ENCODE assay signal across 9 cellular contexts in the genomic region with DNA sequence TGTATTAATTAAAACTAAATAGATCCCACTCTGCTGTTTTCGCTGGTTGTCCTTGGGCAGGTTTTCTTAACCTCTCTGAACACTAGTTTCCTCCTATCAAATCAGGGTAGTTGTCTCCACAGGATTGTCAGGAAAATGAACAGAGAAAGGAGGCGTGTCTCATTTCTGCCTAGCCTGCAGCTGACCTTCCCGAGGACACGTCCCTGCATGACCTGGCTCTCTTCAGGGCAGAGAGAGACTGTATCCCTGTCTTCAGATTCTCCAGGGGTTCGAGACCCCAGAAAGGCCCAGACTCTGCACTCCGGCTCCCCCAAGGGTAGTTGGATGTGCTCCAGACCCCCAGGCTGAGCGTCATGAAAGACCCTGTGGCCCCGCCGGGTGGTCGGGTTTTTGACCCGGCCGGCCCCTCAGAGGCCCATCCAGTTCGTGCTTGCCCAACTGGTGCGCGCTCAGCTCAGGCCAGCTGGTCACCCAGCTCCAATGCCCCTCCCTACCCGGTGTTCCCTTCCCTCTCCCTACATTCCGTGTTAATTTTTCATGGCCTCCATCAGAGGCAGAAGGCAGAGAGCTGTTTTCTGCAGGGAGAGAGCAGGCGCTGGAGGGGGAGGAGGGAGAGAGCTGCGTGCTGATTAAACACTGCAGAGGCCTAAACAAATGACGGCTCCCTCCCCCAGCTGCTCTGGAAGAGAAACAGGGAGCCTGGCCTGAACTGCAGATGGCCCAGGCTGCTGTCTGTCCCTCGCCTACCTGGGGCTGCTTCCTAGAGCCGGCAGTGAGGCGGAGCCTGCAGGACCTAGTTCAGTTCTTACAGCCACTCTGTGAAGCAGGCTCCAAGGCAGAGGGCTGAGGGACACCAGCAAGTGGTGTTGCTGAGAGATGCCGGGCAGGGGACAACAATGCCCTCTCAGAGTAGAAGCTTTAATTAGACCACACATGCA.
DNase-seq lines count a peak whose midpoint lies in the region; ATAC-seq, FAIRE-seq and TF ChIP-seq lines count a peak whose summit lies in the region.
"Had no signal": no experiment of that assay in that cellular context is flagged by ENCODE, and none has a peak within 500 bp of the region (broad histone marks: within the 10 kb centered on the region; RNA-seq: fewer than 3 reads in every experiment).

No MANE protein-coding gene starts in this region.

- H3K27me3 ChIP-seq in GM12878 (replicated peaks in 1 of 2; ENCODE audit: control insufficient read depth in 2 of 2, insufficient read depth in 2 of 2, low read length in 1 of 2), result no peaks in the 10 kb centered on the region
- no peaks in the 10 kb centered on the region for H3K27me3 ChIP-seq in upper lobe of left lung
- H3K27me3 ChIP-seq in tibial artery, result no peaks in the 10 kb centered on the region

- no peak for TF ChIP-seq RAD21 in GM12878 (IDR thresholded peaks at IDR 0.05; ENCODE audit: insufficient read depth, low read depth, low read length)

- POLR2A ChIA-PET in GM12878 (lab: Charles Lee), result interaction anchor here (0.5 kb wide), 1 partner anchor 1208 kb away, joined by 4 read pairs; no protein-coding TSS in a partner anchor

- H3K27me3 Mint-ChIP-seq in T-helper 2 cell treated with Interferon-gamma antibody and Interleukin-4, amounts not matched to agents 5 μg/mL and 100 μg/mL, for 36 hours (ENCODE audit: low read depth), result no peaks in the 10 kb centered on the region

- no peak overlapping the region for H3K9ac ChIP-seq in GM12878 (ENCODE audit: control insufficient read depth, insufficient read depth, low read length)

- RAD21 ChIA-PET in GM12878 (lab: Charles Lee; ENCODE audit: unreplicated experiment), result interaction anchor here (0.6 kb wide), 1 partner anchor 25 kb away, joined by 3 read pairs; no protein-coding TSS in a partner anchor

- no peak for ATAC-seq in GM12878
- peak; percentile 26 for ATAC-seq in left lobe of liver
- no peak for ATAC-seq in upper lobe of left lung (ENCODE audit: low FRiP score in 2 of 2)
- ATAC-seq in HG03159 (IDR thresholded peaks at IDR 0.05; ENCODE audit: unreplicated experiment), result no peak
- ATAC-seq in GM19455 (IDR thresholded peaks at IDR 0.05; ENCODE audit: unreplicated experiment), result no peak

- in situ Hi-C loops in GM12878 (cut with MboI), result no loop called here

- H3K4me1 ChIP-seq in GM12878 (ENCODE audit: control insufficient read depth, insufficient read depth, low read length), result peaks cover 49% of the 10 kb centered on the region
- peaks cover 34 to 69% (median 48%) of the 10 kb centered on the region in 4 donors for H3K4me1 ChIP-seq in upper lobe of left lung
- peaks cover 0 to 46% (median 27%) of the 10 kb centered on the region in 4 donors for H3K4me1 ChIP-seq in tibial artery

- H3K4me3 ChIP-seq in GM12878, result no peak overlapping the region
- H3K4me3 ChIP-seq in upper lobe of left lung, result no peak overlapping the region
- no peak overlapping the region for H3K4me3 ChIP-seq in tibial artery

- H3K27ac Mint-ChIP-seq in T-helper 2 cell treated with Interferon-gamma antibody and Interleukin-4, amounts not matched to agents 5 μg/mL and 100 μg/mL, for 36 hours, result peak overlapping the region; percentile 26

- H3K36me3 ChIP-seq in GM12878 (ENCODE audit: control insufficient read depth in 2 of 2, insufficient read depth in 2 of 2, low read length in 1 of 2) (peaks cover 20 to 23% of the 10 kb centered on the region in 2 experiments), upper lobe of left lung (peaks cover 0 to 18% (median 8%) of the 10 kb centered on the region in 4 donors), tibial artery (peaks cover 0 to 24% (median 15%) of the 10 kb centered on the region in 3 donors)

- peaks cover 93% of the 10 kb centered on the region for H3K79me2 ChIP-seq in GM12878 (ENCODE audit: control insufficient read depth, insufficient read depth, low read length)

- no TSS peak for BruUV-seq in GM12878 (replicated peaks; lab: Mats Ljungman, UMichigan)

- CTCF ChIA-PET in GM12878 (lab: Yijun Ruan, JAX), result no interaction called here

- H3K9me3 ChIP-seq in GM12878 (replicated peaks; ENCODE audit: control insufficient read depth, insufficient read depth, low read length) (no peaks in the 10 kb centered on the region), upper lobe of left lung (no peaks in the 10 kb centered on the region), tibial artery (no peaks in the 10 kb centered on the region)

- TF ChIP-seq CTCF in GM12878 (IDR thresholded peaks at IDR 0.05 in 2 of 3, conservative IDR thresholded peaks at IDR 0.05 in 1 of 3; ENCODE audit: control insufficient read depth in 2 of 3, extremely low read depth in 1 of 3, insufficient read depth in 1 of 3, low read depth in 3 of 3, low read length in 3 of 3), result no peak
- TF ChIP-seq CTCF in upper lobe of left lung (IDR thresholded peaks at IDR 0.05), result no peak
- no peak for TF ChIP-seq CTCF in tibial artery (IDR thresholded peaks at IDR 0.05)

- intact Hi-C loops in GM12878 (cut with micrococcal nuclease; ENCODE audit: unreplicated experiment) (no loop called here), tibial artery (cut with DNase I; ENCODE audit: low total_unique reads) (no loop called here)

- WGBS in GM12878 (ENCODE audit: insufficient coverage, insufficient replicate concordance, low lambda C conversion rate, missing lambda C conversion rate), result 69% methylated on average over 24 of the region's 24 CpGs
- WGBS in upper lobe of left lung, 2 donors, result 57 to 73% methylated on average over 19 to 24 of the region's 24 CpGs

- TF ChIP-seq POLR2A in GM12878 (IDR thresholded peaks at IDR 0.05; ENCODE audit: low read depth, low read length), result no peak
- TF ChIP-seq POLR2A in upper lobe of left lung (IDR thresholded peaks at IDR 0.05), result no peak

- H3K4me2 ChIP-seq in GM12878 (ENCODE audit: control insufficient read depth, insufficient read depth), result no peak overlapping the region

- no peaks in the 10 kb centered on the region for H3K9me3 Mint-ChIP-seq in T-helper 2 cell treated with Interferon-gamma antibody and Interleukin-4, amounts not matched to agents 5 μg/mL and 100 μg/mL, for 36 hours

- DNase-seq in T-helper 2 cell treated with Interferon-gamma antibody and Interleukin-4, amounts not matched to agents 5 μg/mL and 100 μg/mL, for 36 hours (ENCODE audit: low spot score), result no peak
- DNase-seq in T-helper 2 cell (no peak), GM12878 (ENCODE audit: low read depth, low spot score) (no peak), left lobe of liver (ENCODE audit: low spot score) (no peak), upper lobe of left lung (peak in 1 of 2 donors; percentile 67), tibial artery (no peak)
- DNase-seq: NCI-H187 had no signal

- H3K4me3 Mint-ChIP-seq in T-helper 2 cell treated with Interferon-gamma antibody and Interleukin-4, amounts not matched to agents 5 μg/mL and 100 μg/mL, for 36 hours, result no peak overlapping the region

- no peak for FAIRE-seq in GM12878 (lab: Jason Lieb, UNC)

- no peak overlapping the region for H3K27ac ChIP-seq in GM12878 (ENCODE audit: control insufficient read depth, insufficient read depth)
- H3K27ac ChIP-seq in upper lobe of left lung, result peak overlapping the region in 3 of 4 donors; percentile 1 to 43 (median 13)
- H3K27ac ChIP-seq in tibial artery, result no peak overlapping the region

- no peaks in the 10 kb centered on the region for H3K36me3 Mint-ChIP-seq in T-helper 2 cell treated with Interferon-gamma antibody and Interleukin-4, amounts not matched to agents 5 μg/mL and 100 μg/mL, for 36 hours (ENCODE audit: low read depth)

- H4K20me1 ChIP-seq in GM12878 (ENCODE audit: control insufficient read depth, insufficient read depth), result peaks cover 16% of the 10 kb centered on the region; the same call in 1 of the 2 replicates

- TF ChIP-seq EP300 in GM12878 (IDR thresholded peaks at IDR 0.05; ENCODE audit: borderline replicate concordance in 1 of 2, control insufficient read depth in 1 of 2, low read depth in 2 of 2, low read length in 2 of 2), result no peak
- TF ChIP-seq EP300 in upper lobe of left lung (IDR thresholded peaks at IDR 0.05), result no peak

- SMC1A ChIA-PET in GM12878 (lab: Charles Lee; ENCODE audit: uncharacterized antibody, unreplicated experiment), result interaction anchor here (12.1 kb wide), 1 partner anchor 13 kb away, joined by 114 read pairs; no protein-coding TSS in a partner anchor

- peaks cover 13% of the 10 kb centered on the region for H3K4me1 Mint-ChIP-seq in T-helper 2 cell treated with Interferon-gamma antibody and Interleukin-4, amounts not matched to agents 5 μg/mL and 100 μg/mL, for 36 hours (ENCODE audit: low read depth)

- H2AFZ ChIP-seq in GM12878 (ENCODE audit: control insufficient read depth, low read depth, low read length), result no peak overlapping the region

TF ChIP-seq in GM12878, 131 proteins besides CTCF, POLR2A, EP300 and RAD21:
- TF ChIP-seq ZNF24 (IDR thresholded peaks at IDR 0.05) (no peak), POLR2AphosphoS5 (IDR thresholded peaks at IDR 0.05; ENCODE audit: low read length) (0 out of 2 replicates have a peak, but pooled peaks have one; percentile 5), SRF (IDR thresholded peaks at IDR 0.05; ENCODE audit: low read depth in 2 of 2, low read length in 2 of 2) (no peak), TARDBP (IDR thresholded peaks at IDR 0.05; ENCODE audit: borderline replicate concordance) (no peak), BCL11A (IDR thresholded peaks at IDR 0.05; ENCODE audit: low read depth, low read length) (no peak), TCF3 (IDR thresholded peaks at IDR 0.05; ENCODE audit: borderline replicate concordance, insufficient read depth, low read depth, low read length) (no peak)
- TF ChIP-seq, protein P1, sequence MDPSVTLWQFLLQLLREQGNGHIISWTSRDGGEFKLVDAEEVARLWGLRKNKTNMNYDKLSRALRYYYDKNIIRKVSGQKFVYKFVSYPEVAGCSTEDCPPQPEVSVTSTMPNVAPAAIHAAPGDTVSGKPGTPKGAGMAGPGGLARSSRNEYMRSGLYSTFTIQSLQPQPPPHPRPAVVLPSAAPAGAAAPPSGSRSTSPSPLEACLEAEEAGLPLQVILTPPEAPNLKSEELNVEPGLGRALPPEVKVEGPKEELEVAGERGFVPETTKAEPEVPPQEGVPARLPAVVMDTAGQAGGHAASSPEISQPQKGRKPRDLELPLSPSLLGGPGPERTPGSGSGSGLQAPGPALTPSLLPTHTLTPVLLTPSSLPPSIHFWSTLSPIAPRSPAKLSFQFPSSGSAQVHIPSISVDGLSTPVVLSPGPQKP (IDR thresholded peaks at IDR 0.05; ENCODE audit: low read depth, low read length), result no peak

Comparison
In these comparisons a context has a peak if more than half of its experiments do, and no peak if none do; other contexts are left out.
1. H3K27ac ChIP-seq: peak in upper lobe of left lung (3 of 4); none in GM12878 (single experiment) and tibial artery (0 of 2).